27 cellular contexts compared by ENCODE assay signal in genomic region chrX:31179203-31179602, GRCh38.
"Had no signal": no experiment of that assay in that cellular context is flagged by ENCODE, and none has a peak within 500 bp of the region (broad histone marks: within the 10 kb centered on the region; RNA-seq: fewer than 3 reads in every experiment).

No MANE protein-coding gene starts in this region.

- H3K27me3 Mint-ChIP-seq: activated naive CD4-positive, alpha-beta T cell treated with anti-CD3 and anti-CD28 coated beads, Interleukin-2, amount 10 ng/mL, durations not matched to agents 7 days and 5 days; activated naive CD8-positive, alpha-beta T cell treated with anti-CD3 and anti-CD28 coated beads, Interleukin-2, amount 10 ng/mL, durations not matched to agents 7 days and 5 days; naive thymus-derived CD4-positive, alpha-beta T cell had no signal

- H3K79me2 ChIP-seq: hepatocyte had no signal

- H3K27ac ChIP-seq: gastroesophageal sphincter, hepatocyte, left ventricle myocardium inferior, ovary, prostate gland, sigmoid colon, suprapubic skin, tibial artery, upper lobe of right lung had no signal

- H3K27ac Mint-ChIP-seq: activated naive CD4-positive, alpha-beta T cell treated with anti-CD3 and anti-CD28 coated beads, Interleukin-2, amount 10 ng/mL, durations not matched to agents 7 days and 5 days; activated naive CD8-positive, alpha-beta T cell treated with anti-CD3 and anti-CD28 coated beads, Interleukin-2, amount 10 ng/mL, durations not matched to agents 7 days and 5 days; activated T-helper 1 cell treated with anti-CD3 and anti-CD28 coated beads, Interleukin-12 subunit alpha, Interleukin-12 subunit beta, Interleukin-2, Interleukin-4 antibody, amounts not matched to agents 30 ng/mL and 10 ng/mL and 1 ng/mL, durations not matched to agents 14 hours and 24 hours and 36 hours; mesothelial cell of epicardium; naive thymus-derived CD4-positive, alpha-beta T cell had no signal

- FAIRE-seq: endothelial cell of umbilical vein had no signal

- H3K4me1 Mint-ChIP-seq: activated naive CD4-positive, alpha-beta T cell treated with anti-CD3 and anti-CD28 coated beads, Interleukin-2, amount 10 ng/mL, durations not matched to agents 7 days and 5 days; activated naive CD8-positive, alpha-beta T cell treated with anti-CD3 and anti-CD28 coated beads, Interleukin-2, amount 10 ng/mL, durations not matched to agents 7 days and 5 days had no signal

- ATAC-seq: gastroesophageal sphincter; naive thymus-derived CD4-positive, alpha-beta T cell; upper lobe of right lung had no signal

- DNase-seq: activated CD4-positive, alpha-beta T cell treated with anti-CD3 and anti-CD28 coated beads for 48 hours; activated CD4-positive, alpha-beta T cell treated with anti-CD3 and anti-CD28 coated beads, Interleukin-2, amount 50 U/mL, for 48 hours; activated CD8-positive, alpha-beta memory T cell treated with anti-CD3 and anti-CD28 coated beads for 24 hours; activated gamma-delta T cell; activated naive CD4-positive, alpha-beta T cell treated with anti-CD3 and anti-CD28 coated beads, Interleukin-2, amount 10 ng/mL, durations not matched to agents 7 days and 5 days; activated naive CD8-positive, alpha-beta T cell treated with anti-CD3 and anti-CD28 coated beads, Interleukin-2, amount 10 ng/mL, durations not matched to agents 7 days and 5 days; activated T-cell treated with anti-CD3 and anti-CD28 coated beads, Interleukin-2, amount 50 U/mL, for 1 hour; caudate nucleus; islet precursor cell; left ventricle myocardium inferior; naive thymus-derived CD4-positive, alpha-beta T cell; ovary; retina; sigmoid colon; stimulated activated CD4-positive, alpha-beta T cell treated with anti-CD3 and anti-CD28 coated beads, Interleukin-15, amount 100 ng/mL, for 24 hours; stimulated activated CD4-positive, alpha-beta T cell treated with anti-CD3 and anti-CD28 coated beads, Interleukin-2, amount 100 ng/mL, for 24 hours; stimulated activated naive CD4-positive, alpha-beta T cell; tibial artery; upper lobe of right lung had no signal

- H2AFZ ChIP-seq: hepatocyte had no signal

- H3K36me3 Mint-ChIP-seq: activated naive CD4-positive, alpha-beta T cell treated with anti-CD3 and anti-CD28 coated beads, Interleukin-2, amount 10 ng/mL, durations not matched to agents 7 days and 5 days; activated naive CD8-positive, alpha-beta T cell treated with anti-CD3 and anti-CD28 coated beads, Interleukin-2, amount 10 ng/mL, durations not matched to agents 7 days and 5 days; naive thymus-derived CD4-positive, alpha-beta T cell had no signal

- H3K36me3 ChIP-seq: ovary, prostate gland, upper lobe of right lung had no signal

- H3K9me3 ChIP-seq: gastroesophageal sphincter, left ventricle myocardium inferior, ovary, prostate gland, sigmoid colon, suprapubic skin, tibial artery, upper lobe of right lung had no signal

- H3K9me3 Mint-ChIP-seq: activated naive CD4-positive, alpha-beta T cell treated with anti-CD3 and anti-CD28 coated beads, Interleukin-2, amount 10 ng/mL, durations not matched to agents 7 days and 5 days; activated naive CD8-positive, alpha-beta T cell treated with anti-CD3 and anti-CD28 coated beads, Interleukin-2, amount 10 ng/mL, durations not matched to agents 7 days and 5 days; activated T-helper 1 cell treated with anti-CD3 and anti-CD28 coated beads, Interleukin-12 subunit alpha, Interleukin-12 subunit beta, Interleukin-2, Interleukin-4 antibody, amounts not matched to agents 30 ng/mL and 10 ng/mL and 1 ng/mL, durations not matched to agents 14 hours and 24 hours and 36 hours; naive thymus-derived CD4-positive, alpha-beta T cell had no signal

- H3K4me3 ChIP-seq: gastroesophageal sphincter, hepatocyte, left ventricle myocardium inferior, ovary, prostate gland, sigmoid colon, smooth muscle cell, suprapubic skin, tibial artery, upper lobe of right lung had no signal

- H3K4me2 ChIP-seq: hepatocyte, smooth muscle cell had no signal

- H3K4me1 ChIP-seq: gastroesophageal sphincter, prostate gland, sigmoid colon, suprapubic skin, tibial artery, upper lobe of right lung had no signal

- H3K27me3 ChIP-seq: gastroesophageal sphincter, hepatocyte, ovary, sigmoid colon, suprapubic skin, tibial artery, upper lobe of right lung had no signal

- H3K4me3 Mint-ChIP-seq: activated naive CD4-positive, alpha-beta T cell treated with anti-CD3 and anti-CD28 coated beads, Interleukin-2, amount 10 ng/mL, durations not matched to agents 7 days and 5 days; activated naive CD8-positive, alpha-beta T cell treated with anti-CD3 and anti-CD28 coated beads, Interleukin-2, amount 10 ng/mL, durations not matched to agents 7 days and 5 days; activated T-helper 1 cell treated with anti-CD3 and anti-CD28 coated beads, Interleukin-12 subunit alpha, Interleukin-12 subunit beta, Interleukin-2, Interleukin-4 antibody, amounts not matched to agents 30 ng/mL and 10 ng/mL and 1 ng/mL, durations not matched to agents 14 hours and 24 hours and 36 hours; mesothelial cell of epicardium; naive thymus-derived CD4-positive, alpha-beta T cell had no signal
